In the genomic region with DNA sequence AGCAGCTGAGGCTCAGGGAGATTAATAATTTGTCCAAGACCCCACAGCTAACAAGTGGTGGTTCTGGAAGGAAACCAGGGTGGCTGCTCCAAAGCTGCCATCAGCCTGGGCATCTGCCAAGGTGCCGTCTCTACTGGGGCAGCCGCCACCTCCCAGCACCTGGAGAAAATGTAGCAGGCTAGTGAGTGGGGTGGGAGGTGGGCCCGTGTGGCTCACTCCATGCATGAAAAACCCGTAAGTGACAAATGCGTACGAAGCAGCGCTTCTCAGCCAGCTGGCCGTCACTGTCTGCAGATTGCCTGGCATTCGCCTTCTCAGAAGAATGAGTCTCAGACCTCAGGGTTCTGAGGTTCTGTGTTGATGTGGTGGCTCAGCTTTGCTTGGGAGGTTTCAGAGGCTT, we compare ENCODE assay signal across 23 cellular contexts.
"Had no signal": no experiment of that assay in that cellular context is flagged by ENCODE, and none has a peak within 500 bp of the region (broad histone marks: within the 10 kb centered on the region; RNA-seq: fewer than 3 reads in every experiment).

No MANE protein-coding gene starts in this region.

- H3K27ac Mint-ChIP-seq: IgD-negative memory B cell had no signal

- H3K9me3 ChIP-seq: SJSA1 had no signal

- DNase-seq: Kasumi-1, MM.1S, NCI-H1092 treated with DMSO at 0.1 percent for 48 hours, NCI-H1436, NCI-H187, NCI-H2029, NCI-H2081 treated with DMSO at 0.1 percent for 48 hours, NCI-H2171, NCI-H226, NCI-H446, NCI-H510A, NCI-H524 treated with DMSO at 0.1 percent for 48 hours, NCI-H69, NCI-H774, Right ventricle myocardium superior, RPMI8226, SIG-M5 had no signal

- H3K4me2 ChIP-seq: KMS-11 had no signal

- H3K27ac ChIP-seq: HL-60, KMS-11, SJSA1, SK-N-MC had no signal

- H3K4me1 Mint-ChIP-seq: IgD-negative memory B cell had no signal

- H3K4me1 ChIP-seq: SJSA1 had no signal

- H3K9ac ChIP-seq: KMS-11 had no signal

- H3K36me3 ChIP-seq: SJSA1 had no signal

- H3K36me3 Mint-ChIP-seq: IgD-negative memory B cell had no signal

- H3K4me3 ChIP-seq: K562, SJSA1, SK-N-MC had no signal

- H3K9me3 Mint-ChIP-seq: IgD-negative memory B cell had no signal

- ATAC-seq: K562 had no signal
